Comparison of ENCODE assay signal across 11 cellular contexts in the genomic region with DNA sequence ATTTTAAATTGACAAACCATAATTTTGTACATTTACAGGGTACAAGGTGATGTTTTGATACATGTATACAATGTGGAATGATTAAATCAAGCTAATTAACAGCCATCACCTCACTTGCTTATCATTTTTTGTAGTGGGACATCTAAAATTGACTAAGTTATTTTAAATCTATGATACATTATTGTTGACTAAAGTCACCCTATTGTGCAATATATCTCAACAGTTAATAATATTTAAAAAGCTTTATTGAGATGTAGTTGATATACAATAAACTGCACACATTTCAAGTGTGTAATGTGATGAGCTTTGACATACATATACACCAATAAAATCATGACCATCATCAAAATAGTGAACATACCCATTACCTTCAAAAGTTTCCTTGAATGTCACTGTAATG.
"Had no signal": no experiment of that assay in that cellular context is flagged by ENCODE, and none has a peak within 500 bp of the region (broad histone marks: within the 10 kb centered on the region; RNA-seq: fewer than 3 reads in every experiment).

No MANE protein-coding gene starts in this region.

- H3K36me3 ChIP-seq: HAP-1 had no signal

- H3K9ac ChIP-seq: GM23248 had no signal

- H3K4me1 ChIP-seq: HAP-1 had no signal

- ATAC-seq: GM23338, HCT116 had no signal

- FAIRE-seq: H1, H54 had no signal

- H3K4me3 ChIP-seq: GM23248, GM23338, HAP-1 had no signal

- H2AFZ ChIP-seq: GM23248, GM23338 had no signal

- H3K9me3 ChIP-seq: HAP-1 had no signal

- H3K27ac ChIP-seq: GM23248 had no signal

- H3K4me2 ChIP-seq: GM23338 had no signal

- DNase-seq: GM23248, GOT3, H7, H9, HCEC 1CT, HFFc6 had no signal
